Comparison of ENCODE assay signal across 23 cellular contexts in genomic region chr13:22482496-22483000, GRCh38.
"Had no signal": no experiment of that assay in that cellular context is flagged by ENCODE, and none has a peak within 500 bp of the region (broad histone marks: within the 10 kb centered on the region; RNA-seq: fewer than 3 reads in every experiment).

No MANE protein-coding gene starts in this region.

- H3K9me3 ChIP-seq: adrenal gland, SJCRH30, SK-N-SH had no signal

- H3K9ac ChIP-seq: SK-N-SH had no signal

- H3K4me3 ChIP-seq: adrenal gland, K562, SJCRH30 had no signal

- H3K4me1 ChIP-seq: adrenal gland, SJCRH30 had no signal

- H3K36me3 ChIP-seq: adrenal gland, SJCRH30 had no signal

- H3K27me3 ChIP-seq: adrenal gland, SJCRH30 had no signal

- DNase-seq: activated B cell treated with CpG ODN at 0.5 μM for 24 hours; activated CD4-positive, alpha-beta memory T cell treated with anti-CD3 and anti-CD28 coated beads, Interleukin-2, amount 10 ng/mL, durations not matched to agents 7 days and 5 days; activated CD4-positive, alpha-beta T cell treated with anti-CD3 and anti-CD28 coated beads for 1 hour; activated CD4-positive, alpha-beta T cell treated with anti-CD3 and anti-CD28 coated beads, Interleukin-2, amount 50 U/mL, for 1 hour; activated gamma-delta T cell treated with Interleukin-2 at 50 U/mL for 16 hours; activated naive CD4-positive, alpha-beta T cell treated with anti-CD3 and anti-CD28 coated beads, Interleukin-2, amount 10 ng/mL, durations not matched to agents 7 days and 5 days; activated naive CD8-positive, alpha-beta T cell treated with anti-CD3 and anti-CD28 coated beads, Interleukin-2, amount 10 ng/mL, durations not matched to agents 7 days and 5 days; activated T-cell treated with anti-CD3 and anti-CD28 coated beads for 4 hours; activated T-cell treated with anti-CD3 and anti-CD28 coated beads, Interleukin-2, amount 50 U/mL, for 48 hours; adrenal gland; anterior cingulate cortex; Karpas-422; NCI-H1105; NCI-H1436; NCI-H1694 treated with DMSO at 0.1 percent for 48 hours; NCI-H2029 treated with DMSO at 0.1 percent for 48 hours; NCI-H345; NCI-H510A; NCI-H526 treated with DMSO at 0.1 percent for 48 hours; NCI-H82; SJCRH30; SK-N-SH had no signal

- H3K4me2 ChIP-seq: SK-N-SH had no signal

- ATAC-seq: K562 had no signal

- H3K27ac ChIP-seq: adrenal gland, SJCRH30 had no signal
